12 cellular contexts compared by ENCODE assay signal in the genomic region with DNA sequence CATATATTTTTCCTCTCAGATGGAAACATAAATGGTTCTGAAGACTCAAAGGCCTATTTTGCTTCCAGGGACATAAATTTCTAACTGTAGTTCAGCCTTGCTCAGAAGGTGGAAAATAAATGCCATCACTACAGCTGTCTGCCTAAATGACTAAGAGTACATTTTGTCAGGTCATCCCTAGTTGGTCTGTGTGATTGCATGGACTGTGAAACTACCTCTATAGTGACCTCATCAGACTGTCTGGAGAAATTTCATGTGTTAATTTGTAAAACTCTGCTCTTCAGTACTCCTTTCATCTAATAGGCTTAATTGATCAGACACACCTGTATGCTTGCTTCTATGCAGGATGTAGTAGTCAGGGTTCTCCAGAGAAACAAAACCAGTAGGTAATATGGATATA.
DNase-seq lines count a peak whose midpoint lies in the region; ATAC-seq and TF ChIP-seq lines count a peak whose summit lies in the region.
"Had no signal": no experiment of that assay in that cellular context is flagged by ENCODE, and none has a peak within 500 bp of the region (broad histone marks: within the 10 kb centered on the region; RNA-seq: fewer than 3 reads in every experiment).

No MANE protein-coding gene starts in this region.

- no peak overlapping the region for H3K23ac ChIP-seq in mesendoderm (ENCODE audit: low read length)

- H3K9me3 Mint-ChIP-seq in activated T-cell treated with anti-CD3 and anti-CD28 coated beads, Interleukin-2, amount 50 U/mL, for 72 hours = peaks cover 3 to 5% of the 10 kb centered on the region in 2 donors

- H4K5ac ChIP-seq in mesendoderm (ENCODE audit: low read length) = no peak overlapping the region

- DNase-seq in NCI-H82 (lab: John Stamatoyannopoulos, UW) = peak; percentile 29
- no peak for DNase-seq in NCI-H82 treated with DMSO at 0.1 percent for 48 hours (lab: John Stamatoyannopoulos, UW; ENCODE audit: unreplicated experiment)
- DNase-seq in NCI-H748 treated with DMSO at 0.1 percent for 48 hours (lab: John Stamatoyannopoulos, UW) = peak; percentile 26
- peak; percentile 28 for DNase-seq in mesendoderm
- no peak for DNase-seq in activated T-cell treated with anti-CD3 and anti-CD28 coated beads, Interleukin-2, amount 50 U/mL, for 72 hours
- DNase-seq in psoas muscle = no peak
- no peak for DNase-seq in NCI-H1092 treated with DMSO at 0.1 percent for 48 hours (lab: John Stamatoyannopoulos, UW)
- DNase-seq: NCI-H1092 had no signal

- no peak overlapping the region for H2BK120ac ChIP-seq in mesendoderm (ENCODE audit: low read depth, low read length)

- intact Hi-C loops in psoas muscle (cut with DNase I) = no loop called here

- ATAC-seq in HG02973 (IDR thresholded peaks at IDR 0.05; ENCODE audit: unreplicated experiment) (peak; percentile 67), psoas muscle (no peak)
- no peak for ATAC-seq in activated T-cell treated with anti-CD3 and anti-CD28 coated beads, Interleukin-2, amount 50 U/mL, for 72 hours (replicated peaks in 1 of 2)
- ATAC-seq: Right ventricle myocardium inferior had no signal

- H3K4me1 Mint-ChIP-seq in activated T-cell treated with anti-CD3 and anti-CD28 coated beads, Interleukin-2, amount 50 U/mL, for 72 hours (ENCODE audit: low read depth) = no peaks in the 10 kb centered on the region
- H3K4me1 Mint-ChIP-seq: brain had no signal

- no peaks in the 10 kb centered on the region for H3K9me3 ChIP-seq in psoas muscle
- H3K9me3 ChIP-seq: HAP-1 had no signal

- no peak overlapping the region for H3K9ac ChIP-seq in mesendoderm (ENCODE audit: low read length)

- H3K27ac ChIP-seq in mesendoderm (ENCODE audit: low read depth, low read length) = no peak overlapping the region
- H3K27ac ChIP-seq in psoas muscle = no peak overlapping the region

- H2BK15ac ChIP-seq in mesendoderm (replicated peaks; ENCODE audit: low read depth) = no peak overlapping the region

- no peak overlapping the region for H3K4me3 Mint-ChIP-seq in activated T-cell treated with anti-CD3 and anti-CD28 coated beads, Interleukin-2, amount 50 U/mL, for 72 hours
- H3K4me3 Mint-ChIP-seq: brain had no signal

- peaks cover 0 to 2% of the 10 kb centered on the region in 2 donors for H3K36me3 Mint-ChIP-seq in activated T-cell treated with anti-CD3 and anti-CD28 coated beads, Interleukin-2, amount 50 U/mL, for 72 hours (ENCODE audit: insufficient read depth in 2 of 2)
- H3K36me3 Mint-ChIP-seq: brain had no signal

- no peaks in the 10 kb centered on the region for H3K36me3 ChIP-seq in mesendoderm (ENCODE audit: control insufficient read depth, insufficient read depth, low read length)
- H3K36me3 ChIP-seq in psoas muscle (ENCODE audit: insufficient read depth in 1 of 2, low read depth in 1 of 2) = no peaks in the 10 kb centered on the region
- H3K36me3 ChIP-seq: HAP-1 had no signal

- H3K18ac ChIP-seq in mesendoderm (ENCODE audit: low read length) = no peak overlapping the region

- no peak overlapping the region for H4K8ac ChIP-seq in mesendoderm (ENCODE audit: low read depth, low read length)

- H3K4me3 ChIP-seq in mesendoderm (ENCODE audit: low read length) (no peak overlapping the region), psoas muscle (no peak overlapping the region)
- H3K4me3 ChIP-seq: HAP-1 had no signal

- H2AK5ac ChIP-seq in mesendoderm (ENCODE audit: low read length) = no peak overlapping the region

- H3K56ac ChIP-seq in mesendoderm (ENCODE audit: low read length) = no peak overlapping the region

- no peaks in the 10 kb centered on the region for H3K4me1 ChIP-seq in mesendoderm (ENCODE audit: control insufficient read depth, low read depth, low read length)
- no peaks in the 10 kb centered on the region for H3K4me1 ChIP-seq in psoas muscle
- H3K4me1 ChIP-seq: HAP-1 had no signal

- H3K4ac ChIP-seq in mesendoderm (ENCODE audit: low read depth, low read length) = no peak overlapping the region

- no peaks in the 10 kb centered on the region for H3K79me2 ChIP-seq in mesendoderm (ENCODE audit: control insufficient read depth, insufficient read depth, low read length)

- no peak overlapping the region for H3K4me2 ChIP-seq in mesendoderm (ENCODE audit: low read length)

- H2BK5ac ChIP-seq in mesendoderm (ENCODE audit: low read length) = no peak overlapping the region

- no peak for TF ChIP-seq CTCF in psoas muscle (IDR thresholded peaks at IDR 0.05)

- no peaks in the 10 kb centered on the region for H3K27me3 ChIP-seq in mesendoderm (ENCODE audit: insufficient read depth, low read length, poor library complexity)
- no peaks in the 10 kb centered on the region for H3K27me3 ChIP-seq in psoas muscle (ENCODE audit: insufficient read depth in 3 of 3, low read length in 2 of 3)

- no peak overlapping the region for H3K27ac Mint-ChIP-seq in activated T-cell treated with anti-CD3 and anti-CD28 coated beads, Interleukin-2, amount 50 U/mL, for 72 hours
- H3K27ac Mint-ChIP-seq: brain had no signal

- H3K27me3 Mint-ChIP-seq in activated T-cell treated with anti-CD3 and anti-CD28 coated beads, Interleukin-2, amount 50 U/mL, for 72 hours (ENCODE audit: low read depth) = no peaks in the 10 kb centered on the region
- H3K27me3 Mint-ChIP-seq: brain had no signal

- H3K79me1 ChIP-seq in mesendoderm (ENCODE audit: low read length) = no peaks in the 10 kb centered on the region

Comparison
In these comparisons a context has a peak if more than half of its experiments do, and no peak if none do; other contexts are left out.
1. DNase-seq: peak in NCI-H82 (single experiment), NCI-H748 treated with DMSO at 0.1 percent for 48 hours (single experiment) and mesendoderm (single experiment); none in NCI-H82 treated with DMSO at 0.1 percent for 48 hours (single experiment), activated T-cell treated with anti-CD3 and anti-CD28 coated beads, Interleukin-2, amount 50 U/mL, for 72 hours (0 of 2), psoas muscle (0 of 2) and NCI-H1092 treated with DMSO at 0.1 percent for 48 hours (single experiment).